In the genomic region with DNA sequence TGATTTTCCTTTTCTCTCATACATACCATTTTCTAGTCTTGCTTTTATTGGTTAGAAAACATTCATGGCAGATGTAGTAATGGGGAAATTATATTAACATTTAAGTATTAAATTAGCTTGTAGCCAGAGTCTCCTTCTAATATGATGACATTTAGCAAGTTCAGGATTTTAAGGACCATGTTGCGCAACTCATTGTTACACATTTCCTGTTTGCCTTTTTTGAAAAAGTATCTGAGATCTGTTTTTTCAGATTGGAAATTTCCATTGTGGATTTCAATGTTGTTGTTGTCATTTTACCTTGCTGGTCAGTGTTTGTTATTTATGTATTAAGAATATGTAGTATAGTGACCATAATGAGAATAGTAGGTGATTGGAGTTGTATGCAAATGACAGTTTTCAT, we compare ENCODE assay signal across 1 cellular context.
TF ChIP-seq lines count a peak whose summit lies in the region.

No MANE protein-coding gene starts in this region.

TF ChIP-seq in HepG2, 621 proteins besides CTCF, POLR2A, EP300 and RAD21 (continued from another document):
- TF ChIP-seq, protein P1, sequence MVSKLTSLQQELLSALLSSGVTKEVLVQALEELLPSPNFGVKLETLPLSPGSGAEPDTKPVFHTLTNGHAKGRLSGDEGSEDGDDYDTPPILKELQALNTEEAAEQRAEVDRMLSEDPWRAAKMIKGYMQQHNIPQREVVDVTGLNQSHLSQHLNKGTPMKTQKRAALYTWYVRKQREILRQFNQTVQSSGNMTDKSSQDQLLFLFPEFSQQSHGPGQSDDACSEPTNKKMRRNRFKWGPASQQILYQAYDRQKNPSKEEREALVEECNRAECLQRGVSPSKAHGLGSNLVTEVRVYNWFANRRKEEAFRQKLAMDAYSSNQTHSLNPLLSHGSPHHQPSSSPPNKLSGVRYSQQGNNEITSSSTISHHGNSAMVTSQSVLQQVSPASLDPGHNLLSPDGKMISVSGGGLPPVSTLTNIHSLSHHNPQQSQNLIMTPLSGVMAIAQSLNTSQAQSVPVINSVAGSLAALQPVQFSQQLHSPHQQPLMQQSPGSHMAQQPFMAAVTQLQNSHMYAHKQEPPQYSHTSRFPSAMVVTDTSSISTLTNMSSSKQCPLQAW (CRISPR knock-in tag; IDR thresholded peaks at IDR 0.05): no peak
- no peak for TF ChIP-seq FOXP1 (IDR thresholded peaks at IDR 0.05)
- peak; percentile 48; the same call in 1 of the 2 replicates for TF ChIP-seq FOXP1 (CRISPR knock-in tag; IDR thresholded peaks at IDR 0.05)
- TF ChIP-seq ELF1 (CRISPR knock-in tag; IDR thresholded peaks at IDR 0.05): 0 out of 2 replicates have a peak, but pooled peaks have one; percentile 25
- TF ChIP-seq RXRB (CRISPR knock-in tag; IDR thresholded peaks at IDR 0.05; ENCODE audit: borderline replicate concordance): peak; percentile 52; the same call in 1 of the 2 replicates
- TF ChIP-seq ZNF557 (CRISPR knock-in tag; IDR thresholded peaks at IDR 0.05): no peak
- no peak for TF ChIP-seq HDAC6 (IDR thresholded peaks at IDR 0.05; ENCODE audit: low read depth, low read length)
- peak; percentile 59; the same call in 1 of the 2 replicates for TF ChIP-seq NCOA2 (CRISPR knock-in tag; IDR thresholded peaks at IDR 0.05)
- no peak for TF ChIP-seq ZNF775 (CRISPR knock-in tag; IDR thresholded peaks at IDR 0.05; ENCODE audit: borderline replicate concordance)
- TF ChIP-seq LCORL (IDR thresholded peaks at IDR 0.05): no peak
- TF ChIP-seq LCORL (CRISPR knock-in tag; IDR thresholded peaks at IDR 0.05): 0 out of 2 replicates have a peak, but pooled peaks have one; percentile 34
- TF ChIP-seq, protein P2, sequence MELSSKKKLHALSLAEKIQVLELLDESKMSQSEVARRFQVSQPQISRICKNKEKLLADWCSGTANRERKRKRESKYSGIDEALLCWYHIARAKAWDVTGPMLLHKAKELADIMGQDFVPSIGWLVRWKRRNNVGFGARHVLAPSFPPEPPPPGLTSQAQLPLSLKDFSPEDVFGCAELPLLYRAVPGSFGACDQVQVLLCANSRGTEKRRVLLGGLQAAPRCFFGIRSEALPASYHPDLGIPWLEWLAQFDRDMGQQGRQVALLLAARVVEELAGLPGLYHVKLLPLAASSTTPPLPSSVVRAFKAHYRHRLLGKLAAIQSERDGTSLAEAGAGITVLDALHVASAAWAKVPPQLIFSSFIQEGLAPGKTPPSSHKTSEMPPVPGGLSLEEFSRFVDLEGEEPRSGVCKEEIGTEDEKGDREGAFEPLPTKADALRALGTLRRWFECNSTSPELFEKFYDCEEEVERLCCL (CRISPR knock-in tag; IDR thresholded peaks at IDR 0.05; ENCODE audit: borderline replicate concordance): no peak
- 0 out of 2 replicates have a peak, but pooled peaks have one; percentile 34 for TF ChIP-seq HDAC2 (CRISPR knock-in tag; IDR thresholded peaks at IDR 0.05)
- no peak for TF ChIP-seq RAD51 (IDR thresholded peaks at IDR 0.05; ENCODE audit: borderline replicate concordance)
- TF ChIP-seq, protein P3, sequence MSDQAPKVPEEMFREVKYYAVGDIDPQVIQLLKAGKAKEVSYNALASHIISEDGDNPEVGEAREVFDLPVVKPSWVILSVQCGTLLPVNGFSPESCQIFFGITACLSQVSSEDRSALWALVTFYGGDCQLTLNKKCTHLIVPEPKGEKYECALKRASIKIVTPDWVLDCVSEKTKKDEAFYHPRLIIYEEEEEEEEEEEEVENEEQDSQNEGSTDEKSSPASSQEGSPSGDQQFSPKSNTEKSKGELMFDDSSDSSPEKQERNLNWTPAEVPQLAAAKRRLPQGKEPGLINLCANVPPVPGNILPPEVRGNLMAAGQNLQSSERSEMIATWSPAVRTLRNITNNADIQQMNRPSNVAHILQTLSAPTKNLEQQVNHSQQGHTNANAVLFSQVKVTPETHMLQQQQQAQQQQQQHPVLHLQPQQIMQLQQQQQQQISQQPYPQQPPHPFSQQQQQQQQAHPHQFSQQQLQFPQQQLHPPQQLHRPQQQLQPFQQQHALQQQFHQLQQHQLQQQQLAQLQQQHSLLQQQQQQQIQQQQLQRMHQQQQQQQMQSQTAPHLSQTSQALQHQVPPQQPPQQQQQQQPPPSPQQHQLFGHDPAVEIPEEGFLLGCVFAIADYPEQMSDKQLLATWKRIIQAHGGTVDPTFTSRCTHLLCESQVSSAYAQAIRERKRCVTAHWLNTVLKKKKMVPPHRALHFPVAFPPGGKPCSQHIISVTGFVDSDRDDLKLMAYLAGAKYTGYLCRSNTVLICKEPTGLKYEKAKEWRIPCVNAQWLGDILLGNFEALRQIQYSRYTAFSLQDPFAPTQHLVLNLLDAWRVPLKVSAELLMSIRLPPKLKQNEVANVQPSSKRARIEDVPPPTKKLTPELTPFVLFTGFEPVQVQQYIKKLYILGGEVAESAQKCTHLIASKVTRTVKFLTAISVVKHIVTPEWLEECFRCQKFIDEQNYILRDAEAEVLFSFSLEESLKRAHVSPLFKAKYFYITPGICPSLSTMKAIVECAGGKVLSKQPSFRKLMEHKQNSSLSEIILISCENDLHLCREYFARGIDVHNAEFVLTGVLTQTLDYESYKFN (CRISPR knock-in tag; conservative IDR thresholded peaks at IDR 0.05): 0 out of 2 replicates have a peak, but pooled peaks have one; percentile 40
- 0 out of 2 replicates have a peak, but pooled peaks have one; percentile 13 for TF ChIP-seq MED1 (CRISPR knock-in tag; IDR thresholded peaks at IDR 0.05)
- TF ChIP-seq SAP130 (CRISPR knock-in tag; IDR thresholded peaks at IDR 0.05; ENCODE audit: low read depth): peak; percentile 44; the same call in 1 of the 2 replicates
- no peak for TF ChIP-seq CREB1 (IDR thresholded peaks at IDR 0.05)
- peak; percentile 35; the same call in 1 of the 2 replicates for TF ChIP-seq CREB1 (CRISPR knock-in tag; IDR thresholded peaks at IDR 0.05)
- TF ChIP-seq, protein P4, sequence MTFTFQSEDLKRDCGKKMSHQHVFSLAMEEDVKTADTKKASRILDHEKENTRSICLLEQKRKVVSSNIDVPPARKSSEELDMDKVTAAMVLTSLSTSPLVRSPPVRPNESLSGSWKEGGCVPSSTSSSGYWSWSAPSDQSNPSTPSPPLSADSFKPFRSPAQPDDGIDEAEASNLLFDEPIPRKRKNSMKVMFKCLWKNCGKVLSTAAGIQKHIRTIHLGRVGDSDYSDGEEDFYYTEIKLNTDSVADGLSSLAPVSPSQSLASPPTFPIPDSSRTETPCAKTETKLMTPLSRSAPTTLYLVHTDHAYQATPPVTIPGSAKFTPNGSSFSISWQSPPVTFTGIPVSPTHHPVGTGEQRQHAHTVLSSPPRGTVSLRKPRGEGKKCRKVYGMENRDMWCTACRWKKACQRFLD (CRISPR knock-in tag; IDR thresholded peaks at IDR 0.05; ENCODE audit: borderline replicate concordance): no peak
- TF ChIP-seq, protein P5, sequence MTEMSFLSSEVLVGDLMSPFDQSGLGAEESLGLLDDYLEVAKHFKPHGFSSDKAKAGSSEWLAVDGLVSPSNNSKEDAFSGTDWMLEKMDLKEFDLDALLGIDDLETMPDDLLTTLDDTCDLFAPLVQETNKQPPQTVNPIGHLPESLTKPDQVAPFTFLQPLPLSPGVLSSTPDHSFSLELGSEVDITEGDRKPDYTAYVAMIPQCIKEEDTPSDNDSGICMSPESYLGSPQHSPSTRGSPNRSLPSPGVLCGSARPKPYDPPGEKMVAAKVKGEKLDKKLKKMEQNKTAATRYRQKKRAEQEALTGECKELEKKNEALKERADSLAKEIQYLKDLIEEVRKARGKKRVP (CRISPR knock-in tag; IDR thresholded peaks at IDR 0.05): peak in 1 of 2 experiments; percentile 80; a peak in 2 of 4 replicates
- no peak for TF ChIP-seq ZNF333 (CRISPR knock-in tag; IDR thresholded peaks at IDR 0.05; ENCODE audit: borderline replicate concordance)
- TF ChIP-seq, protein P6, sequence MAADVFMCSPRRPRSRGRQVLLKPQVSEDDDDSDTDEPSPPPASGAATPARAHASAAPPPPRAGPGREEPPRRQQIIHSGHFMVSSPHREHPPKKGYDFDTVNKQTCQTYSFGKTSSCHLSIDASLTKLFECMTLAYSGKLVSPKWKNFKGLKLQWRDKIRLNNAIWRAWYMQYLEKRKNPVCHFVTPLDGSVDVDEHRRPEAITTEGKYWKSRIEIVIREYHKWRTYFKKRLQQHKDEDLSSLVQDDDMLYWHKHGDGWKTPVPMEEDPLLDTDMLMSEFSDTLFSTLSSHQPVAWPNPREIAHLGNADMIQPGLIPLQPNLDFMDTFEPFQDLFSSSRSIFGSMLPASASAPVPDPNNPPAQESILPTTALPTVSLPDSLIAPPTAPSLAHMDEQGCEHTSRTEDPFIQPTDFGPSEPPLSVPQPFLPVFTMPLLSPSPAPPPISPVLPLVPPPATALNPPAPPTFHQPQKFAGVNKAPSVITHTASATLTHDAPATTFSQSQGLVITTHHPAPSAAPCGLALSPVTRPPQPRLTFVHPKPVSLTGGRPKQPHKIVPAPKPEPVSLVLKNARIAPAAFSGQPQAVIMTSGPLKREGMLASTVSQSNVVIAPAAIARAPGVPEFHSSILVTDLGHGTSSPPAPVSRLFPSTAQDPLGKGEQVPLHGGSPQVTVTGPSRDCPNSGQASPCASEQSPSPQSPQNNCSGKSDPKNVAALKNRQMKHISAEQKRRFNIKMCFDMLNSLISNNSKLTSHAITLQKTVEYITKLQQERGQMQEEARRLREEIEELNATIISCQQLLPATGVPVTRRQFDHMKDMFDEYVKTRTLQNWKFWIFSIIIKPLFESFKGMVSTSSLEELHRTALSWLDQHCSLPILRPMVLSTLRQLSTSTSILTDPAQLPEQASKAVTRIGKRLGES (CRISPR knock-in tag; IDR thresholded peaks at IDR 0.05; ENCODE audit: borderline replicate concordance): no peak
- 0 out of 2 replicates have a peak, but pooled peaks have one; percentile 4 for TF ChIP-seq STAG1 (CRISPR knock-in tag; IDR thresholded peaks at IDR 0.05)
- peak; percentile 45; the same call in 1 of the 2 replicates for TF ChIP-seq THAP11 (CRISPR knock-in tag; IDR thresholded peaks at IDR 0.05)
- TF ChIP-seq SMC3 (IDR thresholded peaks at IDR 0.05; ENCODE audit: low read length): peak; percentile 44; the same call in 1 of the 2 replicates
- TF ChIP-seq, protein P7, sequence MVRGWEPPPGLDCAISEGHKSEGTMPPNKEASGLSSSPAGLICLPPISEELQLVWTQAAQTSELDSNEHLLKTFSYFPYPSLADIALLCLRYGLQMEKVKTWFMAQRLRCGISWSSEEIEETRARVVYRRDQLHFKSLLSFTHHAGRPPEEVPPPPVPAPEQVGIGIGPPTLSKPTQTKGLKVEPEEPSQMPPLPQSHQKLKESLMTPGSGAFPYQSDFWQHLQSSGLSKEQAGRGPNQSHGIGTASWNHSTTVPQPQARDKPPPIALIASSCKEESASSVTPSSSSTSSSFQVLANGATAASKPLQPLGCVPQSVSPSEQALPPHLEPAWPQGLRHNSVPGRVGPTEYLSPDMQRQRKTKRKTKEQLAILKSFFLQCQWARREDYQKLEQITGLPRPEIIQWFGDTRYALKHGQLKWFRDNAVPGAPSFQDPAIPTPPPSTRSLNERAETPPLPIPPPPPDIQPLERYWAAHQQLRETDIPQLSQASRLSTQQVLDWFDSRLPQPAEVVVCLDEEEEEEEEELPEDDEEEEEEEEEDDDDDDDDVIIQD (CRISPR knock-in tag; IDR thresholded peaks at IDR 0.05; ENCODE audit: low read depth): peak; percentile 99
- TF ChIP-seq ZBTB42 (CRISPR knock-in tag; IDR thresholded peaks at IDR 0.05): no peak
- TF ChIP-seq TGIF2 (CRISPR knock-in tag; IDR thresholded peaks at IDR 0.05): no peak
- TF ChIP-seq ZNF251 (CRISPR knock-in tag; IDR thresholded peaks at IDR 0.05): no peak
- no peak for TF ChIP-seq MBNL3 (CRISPR knock-in tag; conservative IDR thresholded peaks at IDR 0.05)
- peak; percentile 66; the same call in 1 of the 2 replicates for TF ChIP-seq FOXK1 (CRISPR knock-in tag; IDR thresholded peaks at IDR 0.05; ENCODE audit: borderline replicate concordance, low read depth)
- no peak for TF ChIP-seq GABPA (IDR thresholded peaks at IDR 0.05; ENCODE audit: low read depth, low read length)
- TF ChIP-seq GABPA (CRISPR knock-in tag; IDR thresholded peaks at IDR 0.05; ENCODE audit: low read depth): peak; percentile 75
- peak; percentile 81; the same call in 1 of the 2 replicates for TF ChIP-seq SOX5 (CRISPR knock-in tag; IDR thresholded peaks at IDR 0.05; ENCODE audit: borderline replicate concordance)
- TF ChIP-seq ZNF354B (CRISPR knock-in tag; IDR thresholded peaks at IDR 0.05): no peak
- peak; percentile 42; the same call in 1 of the 2 replicates for TF ChIP-seq ETV5 (CRISPR knock-in tag; IDR thresholded peaks at IDR 0.05; ENCODE audit: borderline replicate concordance)
- 0 out of 2 replicates have a peak, but pooled peaks have one; percentile 50 for TF ChIP-seq ZNF12 (CRISPR knock-in tag; IDR thresholded peaks at IDR 0.05)
- TF ChIP-seq, protein P8, sequence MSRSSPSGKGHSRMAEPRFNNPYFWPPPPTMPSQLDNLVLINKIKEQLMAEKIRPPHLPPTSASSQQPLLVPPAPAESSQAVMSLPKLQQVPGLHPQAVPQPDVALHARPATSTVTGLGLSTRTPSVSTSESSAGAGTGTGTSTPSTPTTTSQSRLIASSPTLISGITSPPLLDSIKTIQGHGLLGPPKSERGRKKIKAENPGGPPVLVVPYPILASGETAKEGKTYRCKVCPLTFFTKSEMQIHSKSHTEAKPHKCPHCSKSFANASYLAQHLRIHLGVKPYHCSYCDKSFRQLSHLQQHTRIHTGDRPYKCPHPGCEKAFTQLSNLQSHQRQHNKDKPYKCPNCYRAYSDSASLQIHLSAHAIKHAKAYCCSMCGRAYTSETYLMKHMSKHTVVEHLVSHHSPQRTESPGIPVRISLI (CRISPR knock-in tag; IDR thresholded peaks at IDR 0.05; ENCODE audit: borderline replicate concordance): peak; percentile 66; the same call in 1 of the 2 replicates
- TF ChIP-seq ISX (CRISPR knock-in tag; conservative IDR thresholded peaks at IDR 0.05): no peak
- TF ChIP-seq, protein P9, sequence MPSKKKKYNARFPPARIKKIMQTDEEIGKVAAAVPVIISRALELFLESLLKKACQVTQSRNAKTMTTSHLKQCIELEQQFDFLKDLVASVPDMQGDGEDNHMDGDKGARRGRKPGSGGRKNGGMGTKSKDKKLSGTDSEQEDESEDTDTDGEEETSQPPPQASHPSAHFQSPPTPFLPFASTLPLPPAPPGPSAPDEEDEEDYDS (CRISPR knock-in tag; IDR thresholded peaks at IDR 0.05): 0 out of 2 replicates have a peak, but pooled peaks have one; percentile 13
- no peak for TF ChIP-seq CC2D1A (CRISPR knock-in tag; IDR thresholded peaks at IDR 0.05)
- TF ChIP-seq NFIC (IDR thresholded peaks at IDR 0.05; ENCODE audit: low read length): peak; percentile 57; the same call in 1 of the 2 replicates
- peak; percentile 32; the same call in 1 of the 2 replicates for TF ChIP-seq RARA (CRISPR knock-in tag; IDR thresholded peaks at IDR 0.05)
- TF ChIP-seq SOX6 (IDR thresholded peaks at IDR 0.05): no peak
- peak; percentile 60; the same call in 1 of the 2 replicates for TF ChIP-seq SOX6 (CRISPR knock-in tag; IDR thresholded peaks at IDR 0.05)
- peak; percentile 88 for TF ChIP-seq GATAD2A (CRISPR knock-in tag; IDR thresholded peaks at IDR 0.05)
- peak; percentile 44; the same call in 1 of the 2 replicates for TF ChIP-seq ATF1 (CRISPR knock-in tag; IDR thresholded peaks at IDR 0.05)
- no peak for TF ChIP-seq FOXA1 (IDR thresholded peaks at IDR 0.05)
- peak; percentile 62; the same call in 1 of the 2 replicates for TF ChIP-seq FOXA1 (CRISPR knock-in tag; IDR thresholded peaks at IDR 0.05)
- TF ChIP-seq ELF3 (CRISPR knock-in tag; IDR thresholded peaks at IDR 0.05): peak; percentile 85
TF ChIP-seq in HepG2: peak in this region for 48.
